Comparison of ENCODE assay signal across 9 cellular contexts in the genomic region with DNA sequence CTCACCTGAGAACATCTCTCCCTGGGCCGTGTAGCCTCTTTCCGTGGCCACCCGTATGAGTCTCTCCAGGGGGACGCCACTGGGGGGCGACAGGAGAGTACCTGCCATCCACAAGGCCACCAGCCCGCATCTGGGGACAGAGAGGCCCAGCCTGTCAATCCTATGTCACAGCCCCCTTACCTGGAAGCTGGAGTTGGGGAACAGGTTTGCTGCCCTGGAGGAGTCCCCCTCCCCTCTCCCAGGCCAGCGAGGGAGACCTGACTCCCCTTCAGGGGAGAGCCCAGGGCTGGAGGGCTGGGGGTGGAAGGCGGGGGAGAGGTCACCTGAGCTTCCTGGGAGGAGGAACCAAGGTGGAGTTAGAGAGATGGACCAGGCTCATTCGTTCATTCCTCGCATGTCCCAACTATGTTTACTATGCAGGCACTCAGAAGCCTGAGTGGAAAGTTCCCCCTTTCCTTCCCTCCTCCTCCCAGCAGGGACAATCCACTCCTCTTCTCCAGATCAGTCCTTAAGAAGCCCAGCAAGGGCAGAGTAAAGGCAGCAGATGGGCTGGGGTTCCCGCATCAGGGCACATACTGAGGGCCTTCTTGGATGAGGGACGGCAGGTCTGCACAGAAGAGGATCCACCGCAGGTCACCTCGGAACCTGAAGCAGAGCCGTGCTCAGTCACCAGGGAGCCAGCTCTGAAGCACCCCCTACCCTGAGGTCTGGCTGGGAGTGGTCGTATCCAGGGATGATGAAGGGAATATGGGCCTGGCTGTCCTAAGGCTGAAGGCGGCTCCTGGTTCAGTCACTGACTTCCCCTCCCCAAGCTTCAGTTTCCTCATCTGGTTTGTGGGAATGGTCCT. TPM values are rescaled to one million over a fixed set of nuclear protein-coding genes. Genes with fewer than 3 reads are reported as not detected.
DNase-seq lines count a peak whose midpoint lies in the region; TF ChIP-seq lines count a peak whose summit lies in the region.
"Had no signal": no experiment of that assay in that cellular context is flagged by ENCODE, and none has a peak within 500 bp of the region (broad histone marks: within the 10 kb centered on the region; RNA-seq: fewer than 3 reads in every experiment).

No MANE protein-coding gene starts in this region.

- H3K4me2 ChIP-seq in OCI-LY7 (ENCODE audit: low read length) (no peak overlapping the region), trophoblast cell (ENCODE audit: low read length) (peak overlapping the region; percentile 32)

- H3K4ac ChIP-seq in trophoblast cell (ENCODE audit: low read depth, low read length): peak overlapping the region; percentile 1

- H4K91ac ChIP-seq in trophoblast cell (ENCODE audit: low read depth, low read length): peak overlapping the region; percentile 84

- CTCF ChIA-PET in OCI-LY7 (lab: Charles Lee; ENCODE audit: unreplicated experiment): no interaction called here

- no peak overlapping the region for H3K27ac Mint-ChIP-seq in endothelial cell (ENCODE audit: unreplicated experiment)
- no peak overlapping the region for H3K27ac Mint-ChIP-seq in activated T-helper 1 cell treated with anti-CD3 and anti-CD28 coated beads, Interleukin-12 subunit alpha, Interleukin-12 subunit beta, Interleukin-2, Interleukin-4 antibody, amounts not matched to agents 30 ng/mL and 10 ng/mL and 1 ng/mL, durations not matched to agents 14 hours and 24 hours and 36 hours

- no peaks in the 10 kb centered on the region for H3K27me3 ChIP-seq in trophoblast cell (ENCODE audit: insufficient read depth, low read length)

- peak overlapping the region; percentile 7 for H2AK5ac ChIP-seq in trophoblast cell (ENCODE audit: low read length)

- no TSS peak for BruUV-seq in OCI-LY7 (replicated peaks; lab: Mats Ljungman, UMichigan)

- H3K27me3 Mint-ChIP-seq in endothelial cell (ENCODE audit: unreplicated experiment): peaks cover 8% of the 10 kb centered on the region
- H3K27me3 Mint-ChIP-seq in activated T-helper 1 cell treated with anti-CD3 and anti-CD28 coated beads, Interleukin-12 subunit alpha, Interleukin-12 subunit beta, Interleukin-2, Interleukin-4 antibody, amounts not matched to agents 30 ng/mL and 10 ng/mL and 1 ng/mL, durations not matched to agents 14 hours and 24 hours and 36 hours (ENCODE audit: insufficient read depth): no peaks in the 10 kb centered on the region

- WGBS in trophoblast cell (ENCODE audit: extremely low coverage, insufficient coverage, insufficient read length): no CpG with 5 or more reads among the region's 17 CpGs

- H2BK12ac ChIP-seq in trophoblast cell (ENCODE audit: low read length): peak overlapping the region; percentile 1

- TF ChIP-seq CTCF in GM12874 (IDR thresholded peaks at IDR 0.05; ENCODE audit: insufficient read depth, low read depth, low read length): peak; percentile 37
- TF ChIP-seq CTCF in OCI-LY7 (conservative IDR thresholded peaks at IDR 0.05; ENCODE audit: low read length): peak; percentile 60
- no peak for TF ChIP-seq CTCF in endothelial cell (IDR thresholded peaks at IDR 0.05; ENCODE audit: unreplicated experiment)

- H3K9ac ChIP-seq in trophoblast cell (ENCODE audit: low read length): peak overlapping the region; percentile 15

- H3K9me3 Mint-ChIP-seq in endothelial cell (ENCODE audit: unreplicated experiment): no peaks in the 10 kb centered on the region
- H3K9me3 Mint-ChIP-seq in activated T-helper 1 cell treated with anti-CD3 and anti-CD28 coated beads, Interleukin-12 subunit alpha, Interleukin-12 subunit beta, Interleukin-2, Interleukin-4 antibody, amounts not matched to agents 30 ng/mL and 10 ng/mL and 1 ng/mL, durations not matched to agents 14 hours and 24 hours and 36 hours: no peaks in the 10 kb centered on the region

- peak overlapping the region; percentile 59 for H4K8ac ChIP-seq in trophoblast cell (ENCODE audit: low read depth, low read length)

- H3K27ac ChIP-seq in OCI-LY7 (ENCODE audit: low read depth, low read length, poor library complexity, severe bottlenecking) (no peak overlapping the region), trophoblast cell (ENCODE audit: low read depth, low read length) (peak overlapping the region; percentile 78)

- H3K9me2 ChIP-seq in OCI-LY7 (ENCODE audit: insufficient read depth, low read length): no peaks in the 10 kb centered on the region

- H2BK5ac ChIP-seq in trophoblast cell (ENCODE audit: low read depth, low read length, poor library complexity): peak overlapping the region; percentile 50

- peaks cover 4% of the 10 kb centered on the region for H3K36me3 Mint-ChIP-seq in endothelial cell (ENCODE audit: low read depth, unreplicated experiment)
- peaks cover 2% of the 10 kb centered on the region for H3K36me3 Mint-ChIP-seq in activated T-helper 1 cell treated with anti-CD3 and anti-CD28 coated beads, Interleukin-12 subunit alpha, Interleukin-12 subunit beta, Interleukin-2, Interleukin-4 antibody, amounts not matched to agents 30 ng/mL and 10 ng/mL and 1 ng/mL, durations not matched to agents 14 hours and 24 hours and 36 hours (ENCODE audit: low read depth)

- H3K4me1 ChIP-seq in OCI-LY7 (ENCODE audit: insufficient read depth, low read length, poor library complexity, severe bottlenecking): peaks cover 22% of the 10 kb centered on the region
- peaks cover 26 to 30% of the 10 kb centered on the region in 2 experiments for H3K4me1 ChIP-seq in trophoblast cell (ENCODE audit: control insufficient read depth in 1 of 2, insufficient read depth in 2 of 2, low read length in 2 of 2)

- H4K12ac ChIP-seq in trophoblast cell (ENCODE audit: low read depth, low read length): peak overlapping the region; percentile 9

- peak overlapping the region; percentile 54 for H3K14ac ChIP-seq in trophoblast cell (ENCODE audit: low read length)

- peak overlapping the region; percentile 14 for H2BK120ac ChIP-seq in trophoblast cell (ENCODE audit: insufficient read depth, low read length, poor library complexity)

- H3K79me2 ChIP-seq in OCI-LY7 (ENCODE audit: insufficient read depth, low read depth, low read length) (peaks cover 15% of the 10 kb centered on the region; the same call in 1 of the 2 replicates), trophoblast cell (ENCODE audit: control insufficient read depth, insufficient read depth, low read length, poor library complexity) (peaks cover 4% of the 10 kb centered on the region)

- H3K18ac ChIP-seq in trophoblast cell (ENCODE audit: low read length): peak overlapping the region; percentile 19

- no peaks in the 10 kb centered on the region for H3K9me3 ChIP-seq in OCI-LY7 (ENCODE audit: low read length)
- no peaks in the 10 kb centered on the region for H3K9me3 ChIP-seq in trophoblast cell (ENCODE audit: insufficient read depth, low read depth, low read length)

- intact Hi-C loops in OCI-LY7 (cut with micrococcal nuclease; ENCODE audit: unreplicated experiment): no loop called here
- intact Hi-C loops in activated T-helper 1 cell treated with anti-CD3 and anti-CD28 coated beads, Interleukin-12 subunit alpha, Interleukin-12 subunit beta, Interleukin-2, Interleukin-4 antibody, amounts not matched to agents 30 ng/mL and 10 ng/mL and 1 ng/mL, durations not matched to agents 14 hours and 24 hours and 36 hours (cut with micrococcal nuclease): no loop called here

- H3K4me3 ChIP-seq in OCI-LY7 (ENCODE audit: low read depth, low read length, poor library complexity, severe bottlenecking): no peak overlapping the region
- no peak overlapping the region for H3K4me3 ChIP-seq in trophoblast cell (ENCODE audit: low read depth, low read length)

- H3K4me3 Mint-ChIP-seq in endothelial cell (ENCODE audit: unreplicated experiment): no peak overlapping the region
- no peak overlapping the region for H3K4me3 Mint-ChIP-seq in activated T-helper 1 cell treated with anti-CD3 and anti-CD28 coated beads, Interleukin-12 subunit alpha, Interleukin-12 subunit beta, Interleukin-2, Interleukin-4 antibody, amounts not matched to agents 30 ng/mL and 10 ng/mL and 1 ng/mL, durations not matched to agents 14 hours and 24 hours and 36 hours

- DNase-seq in OCI-LY7 (ENCODE audit: low spot score) (peak; percentile 41), endothelial cell (ENCODE audit: low spot score) (peak; percentile 24), trophoblast cell (peak; percentile 48 to 71), mesenteric fat pad (ENCODE audit: low spot score) (no peak), DMS79 (lab: John Stamatoyannopoulos, UW) (no peak), ureter (ENCODE audit: low spot score) (no peak)
- DNase-seq in activated T-helper 1 cell treated with anti-CD3 and anti-CD28 coated beads, Interleukin-12 subunit alpha, Interleukin-12 subunit beta, Interleukin-2, Interleukin-4 antibody, amounts not matched to agents 30 ng/mL and 10 ng/mL and 1 ng/mL, durations not matched to agents 14 hours and 24 hours and 36 hours (ENCODE audit: low spot score): no peak
- DNase-seq: activated gamma-delta T cell had no signal

- POLR2A ChIA-PET in OCI-LY7 (lab: Charles Lee): no interaction called here

- H3K36me3 ChIP-seq in OCI-LY7 (ENCODE audit: insufficient read depth, low read length) (peaks cover 10% of the 10 kb centered on the region; the same call in 1 of the 2 replicates), trophoblast cell (ENCODE audit: control insufficient read depth in 1 of 2, insufficient read depth in 2 of 2, low read length in 2 of 2) (peaks cover 9 to 12% of the 10 kb centered on the region in 2 experiments)

- no peak overlapping the region for H2AFZ ChIP-seq in OCI-LY7 (ENCODE audit: low read length)
- H2AFZ ChIP-seq in trophoblast cell (ENCODE audit: insufficient read depth, low read length, poor library complexity): no peak overlapping the region

- no peaks in the 10 kb centered on the region for H4K20me1 ChIP-seq in OCI-LY7 (ENCODE audit: insufficient read depth, low read length)

- H3K4me1 Mint-ChIP-seq in endothelial cell (ENCODE audit: unreplicated experiment): peaks cover 12% of the 10 kb centered on the region
- H3K4me1 Mint-ChIP-seq in activated T-helper 1 cell treated with anti-CD3 and anti-CD28 coated beads, Interleukin-12 subunit alpha, Interleukin-12 subunit beta, Interleukin-2, Interleukin-4 antibody, amounts not matched to agents 30 ng/mL and 10 ng/mL and 1 ng/mL, durations not matched to agents 14 hours and 24 hours and 36 hours (ENCODE audit: low read depth): peaks cover 5% of the 10 kb centered on the region

- peaks cover 14% of the 10 kb centered on the region for H3K79me1 ChIP-seq in trophoblast cell (ENCODE audit: low read length)

- H3K23ac ChIP-seq in trophoblast cell (ENCODE audit: low read length): no peak overlapping the region

RNA-seq across cellular contexts. Expression of gene ACTMAP, which starts 5.5 kb away (rescaled TPM):
- total RNA-seq in OCI-LY7 (2014; rRNA removed; shearing (Covaris generic)): 3.3 and 5.0 TPM in 2 replicates
- total RNA-seq in OCI-LY7 (2022): 52.1 and 54.8 TPM in 2 replicates
- 24.6 TPM for total RNA-seq in endothelial cell (ENCODE audit: unreplicated experiment)
- polyA plus RNA-seq in trophoblast cell (2013): 7.5 and 8.6 TPM in 2 replicates
- total RNA-seq in mesenteric fat pad: 5.6 TPM
- 11.3 TPM for total RNA-seq in ureter
- 9.5 and 10.0 TPM in 2 replicates for total RNA-seq in activated T-helper 1 cell treated with anti-CD3 and anti-CD28 coated beads, Interleukin-12 subunit alpha, Interleukin-12 subunit beta, Interleukin-2, Interleukin-4 antibody, amounts not matched to agents 30 ng/mL and 10 ng/mL and 1 ng/mL, durations not matched to agents 14 hours and 24 hours and 36 hours

RNA-seq across cellular contexts. Expression of gene SNRPA, which starts 6.2 kb away (rescaled TPM):
- 315 and 328 TPM in 2 replicates for total RNA-seq in OCI-LY7 (2014; rRNA removed; shearing (Covaris generic))
- 214 and 244 TPM in 2 replicates for total RNA-seq in OCI-LY7 (2022)
- total RNA-seq in endothelial cell (ENCODE audit: unreplicated experiment): 101 TPM
- polyA plus RNA-seq in trophoblast cell (2013): 159 and 164 TPM in 2 replicates
- total RNA-seq in mesenteric fat pad: 41.3 TPM
- total RNA-seq in ureter: 74.0 TPM
- total RNA-seq in activated T-helper 1 cell treated with anti-CD3 and anti-CD28 coated beads, Interleukin-12 subunit alpha, Interleukin-12 subunit beta, Interleukin-2, Interleukin-4 antibody, amounts not matched to agents 30 ng/mL and 10 ng/mL and 1 ng/mL, durations not matched to agents 14 hours and 24 hours and 36 hours: 243 and 245 TPM in 2 replicates

RNA-seq across cellular contexts. Expression of gene ITPKC, which starts 27.9 kb away (rescaled TPM):
- 4.0 and 6.5 TPM in 2 replicates for total RNA-seq in OCI-LY7 (2014; rRNA removed; shearing (Covaris generic))
- total RNA-seq in OCI-LY7 (2022): 5.2 and 5.5 TPM in 2 replicates
- total RNA-seq in endothelial cell (ENCODE audit: unreplicated experiment): 12.1 TPM
- 13.1 and 13.5 TPM in 2 replicates for polyA plus RNA-seq in trophoblast cell (2013)
- 53.1 TPM for total RNA-seq in mesenteric fat pad
- 35.0 TPM for total RNA-seq in ureter
- 8.7 and 9.9 TPM in 2 replicates for total RNA-seq in activated T-helper 1 cell treated with anti-CD3 and anti-CD28 coated beads, Interleukin-12 subunit alpha, Interleukin-12 subunit beta, Interleukin-2, Interleukin-4 antibody, amounts not matched to agents 30 ng/mL and 10 ng/mL and 1 ng/mL, durations not matched to agents 14 hours and 24 hours and 36 hours

RNA-seq across cellular contexts. Expression of gene COQ8B, which starts 28.1 kb away (rescaled TPM):
- 34.9 and 39.3 TPM in 2 replicates for total RNA-seq in OCI-LY7 (2014; rRNA removed; shearing (Covaris generic))
- total RNA-seq in OCI-LY7 (2022) (32.5 and 34.6 TPM in 2 replicates), endothelial cell (ENCODE audit: unreplicated experiment) (26.4 TPM), mesenteric fat pad (16.8 TPM), ureter (35.0 TPM)
- 14.4 and 14.9 TPM in 2 replicates for polyA plus RNA-seq in trophoblast cell (2013)
- 38.4 and 41.6 TPM in 2 replicates for total RNA-seq in activated T-helper 1 cell treated with anti-CD3 and anti-CD28 coated beads, Interleukin-12 subunit alpha, Interleukin-12 subunit beta, Interleukin-2, Interleukin-4 antibody, amounts not matched to agents 30 ng/mL and 10 ng/mL and 1 ng/mL, durations not matched to agents 14 hours and 24 hours and 36 hours

RNA-seq across cellular contexts. Expression of gene MIA, which starts 30.5 kb away (rescaled TPM):
- not detected in 2 replicates for total RNA-seq in OCI-LY7 (2014; rRNA removed; shearing (Covaris generic))
- total RNA-seq in OCI-LY7 (2022) (not detected in 2 replicates), endothelial cell (ENCODE audit: unreplicated experiment) (not detected), mesenteric fat pad (not detected), ureter (not detected)
- 2.0 and 2.1 TPM in 2 replicates for polyA plus RNA-seq in trophoblast cell (2013)
- total RNA-seq in activated T-helper 1 cell treated with anti-CD3 and anti-CD28 coated beads, Interleukin-12 subunit alpha, Interleukin-12 subunit beta, Interleukin-2, Interleukin-4 antibody, amounts not matched to agents 30 ng/mL and 10 ng/mL and 1 ng/mL, durations not matched to agents 14 hours and 24 hours and 36 hours: 0.91 TPM in 1 of 2 replicates, not detected in the other

Comparison
In these comparisons a context has a peak if more than half of its experiments do, and no peak if none do; other contexts are left out.
1. DNase-seq: peak in OCI-LY7 (single experiment), endothelial cell (single experiment) and trophoblast cell (2 of 2); none in mesenteric fat pad (single experiment), DMS79 (single experiment), ureter (single experiment) and activated T-helper 1 cell treated with anti-CD3 and anti-CD28 coated beads, Interleukin-12 subunit alpha, Interleukin-12 subunit beta, Interleukin-2, Interleukin-4 antibody, amounts not matched to agents 30 ng/mL and 10 ng/mL and 1 ng/mL, durations not matched to agents 14 hours and 24 hours and 36 hours (single experiment).